In genomic region chr2:229917793-229918192, GRCh38 we compare ENCODE assay signal across 20 cellular contexts. TPM values are rescaled to one million over a fixed set of nuclear protein-coding genes. Genes with fewer than 3 reads are reported as not detected.
DNase-seq lines count a peak whose midpoint lies in the region; ATAC-seq, FAIRE-seq and TF ChIP-seq lines count a peak whose summit lies in the region.
"Had no signal": no experiment of that assay in that cellular context is flagged by ENCODE, and none has a peak within 500 bp of the region (broad histone marks: within the 10 kb centered on the region; RNA-seq: fewer than 3 reads in every experiment).

No MANE protein-coding gene starts in this region.

- no peak for TF ChIP-seq CTCF in CD4-positive, alpha-beta T cell (IDR thresholded peaks at IDR 0.05)
- TF ChIP-seq CTCF in GM12878 (IDR thresholded peaks at IDR 0.05 in 2 of 3, conservative IDR thresholded peaks at IDR 0.05 in 1 of 3; ENCODE audit: control insufficient read depth in 2 of 3, extremely low read depth in 1 of 3, insufficient read depth in 1 of 3, low read depth in 3 of 3, low read length in 3 of 3) = no peak
- no peak for TF ChIP-seq CTCF in natural killer cell (IDR thresholded peaks at IDR 0.05)
- no peak for TF ChIP-seq CTCF in osteocyte (IDR thresholded peaks at IDR 0.05)

- TF ChIP-seq POLR2A in GM12892 (IDR thresholded peaks at IDR 0.05; ENCODE audit: low read depth, low read length) = no peak
- TF ChIP-seq POLR2A in GM12878 (IDR thresholded peaks at IDR 0.05; ENCODE audit: low read depth, low read length) = no peak

- no peak overlapping the region for H3K9ac ChIP-seq in GM12878 (ENCODE audit: control insufficient read depth, insufficient read depth, low read length)

- H3K4me3 Mint-ChIP-seq in CD4-positive, alpha-beta T cell = peak overlapping the region; percentile 23
- H3K4me3 Mint-ChIP-seq in natural killer cell (no peak overlapping the region), osteocyte (ENCODE audit: unreplicated experiment) (no peak overlapping the region)

- H3K9me3 ChIP-seq in CD4-positive, alpha-beta T cell (ENCODE audit: control insufficient read depth, low read length) = no peaks in the 10 kb centered on the region
- no peaks in the 10 kb centered on the region; the same call in 2 of the 3 replicates for H3K9me3 ChIP-seq in GM12878 (replicated peaks; ENCODE audit: control insufficient read depth, insufficient read depth, low read length)
- H3K9me3 ChIP-seq: left lung, prostate gland, vagina had no signal

- H3K9me3 Mint-ChIP-seq in CD4-positive, alpha-beta T cell = no peaks in the 10 kb centered on the region
- H3K9me3 Mint-ChIP-seq in natural killer cell (no peaks in the 10 kb centered on the region), osteocyte (ENCODE audit: unreplicated experiment) (no peaks in the 10 kb centered on the region)

- peak; percentile 62 for FAIRE-seq in GM12892 (lab: Jason Lieb, UNC)
- no peak for FAIRE-seq in GM12878 (lab: Jason Lieb, UNC)

- no peak for TF ChIP-seq RAD21 in GM12878 (IDR thresholded peaks at IDR 0.05; ENCODE audit: insufficient read depth, low read depth, low read length)

- H3K4me2 ChIP-seq in GM12878 (ENCODE audit: control insufficient read depth, insufficient read depth) = 0 out of 2 replicates have a peak overlapping the region, but pooled peaks have one; percentile 2

- no peak overlapping the region for H3K27ac ChIP-seq in CD4-positive, alpha-beta T cell (ENCODE audit: low read depth, low read length)
- no peak overlapping the region for H3K27ac ChIP-seq in GM12878 (ENCODE audit: control insufficient read depth, insufficient read depth)
- H3K27ac ChIP-seq: left lung, prostate gland, skin epidermis, vagina had no signal

- CTCF ChIA-PET in CD4-positive, alpha-beta T cell (lab: Charles Lee) = no interaction called here
- CTCF ChIA-PET in GM12878 (lab: Yijun Ruan, JAX) = no interaction called here

- intact Hi-C loops in CD4-positive, alpha-beta T cell (cut with DNase I, micrococcal nuclease) = no loop called here
- intact Hi-C loops in GM12878 (cut with micrococcal nuclease; ENCODE audit: unreplicated experiment) (no loop called here), natural killer cell (cut with micrococcal nuclease) (no loop called here)

- in situ Hi-C loops in GM12878 (cut with MboI) = no loop called here

- no peak overlapping the region for H2AFZ ChIP-seq in GM12878 (ENCODE audit: control insufficient read depth, low read depth, low read length)

- peak overlapping the region; percentile 95 for H3K27ac Mint-ChIP-seq in CD4-positive, alpha-beta T cell
- H3K27ac Mint-ChIP-seq in natural killer cell (peak overlapping the region; percentile 96 to 99), osteocyte (ENCODE audit: unreplicated experiment) (no peak overlapping the region)

- SMC1A ChIA-PET in GM12878 (lab: Charles Lee; ENCODE audit: uncharacterized antibody, unreplicated experiment) = no interaction called here

- POLR2A ChIA-PET in CD4-positive, alpha-beta T cell (lab: Charles Lee) = no interaction called here
- POLR2A ChIA-PET in GM12878 (lab: Charles Lee) = no interaction called here

- H3K4me1 ChIP-seq in GM12878 (ENCODE audit: control insufficient read depth, insufficient read depth, low read length) = peaks cover 16% of the 10 kb centered on the region
- H3K4me1 ChIP-seq: prostate gland had no signal

- no peak for DNase-seq in CD4-positive, alpha-beta T cell
- DNase-seq in GM12892 (ENCODE audit: insufficient read length) (no peak), GM12878 (ENCODE audit: low read depth, low spot score) (no peak), natural killer cell (no peak), osteocyte (ENCODE audit: extremely low spot score, unreplicated experiment) (no peak), Kasumi-1 (lab: John Stamatoyannopoulos, UW) (no peak), NCI-H2107 treated with DMSO at 0.1 percent for 48 hours (lab: John Stamatoyannopoulos, UW; ENCODE audit: unreplicated experiment) (no peak)
- DNase-seq: activated effector memory CD4-positive, alpha-beta T cell treated with Interleukin-2 at 50 U/mL for 16 hours; dermis blood vessel endothelial cell; GF-D8; left lung; NCI-H1105; NCI-H2029 treated with DMSO at 0.1 percent for 48 hours; NCI-H345; stimulated activated CD4-positive, alpha-beta T cell treated with anti-CD3 and anti-CD28 coated beads, Interleukin-1b, Interleukin-23, amount 100 ng/mL, for 48 hours; T1000 had no signal

- H3K36me3 ChIP-seq in GM12878 (ENCODE audit: control insufficient read depth in 2 of 2, insufficient read depth in 2 of 2, low read length in 1 of 2) = peaks cover 2 to 6% of the 10 kb centered on the region in 2 experiments; a peak in 2 of 4 replicates
- H3K36me3 ChIP-seq: prostate gland, vagina had no signal

- peaks cover 78% of the 10 kb centered on the region for H3K4me1 Mint-ChIP-seq in CD4-positive, alpha-beta T cell (ENCODE audit: low read depth)
- H3K4me1 Mint-ChIP-seq in natural killer cell = peaks cover 63 to 69% of the 10 kb centered on the region in 2 donors
- peaks cover 49% of the 10 kb centered on the region for H3K4me1 Mint-ChIP-seq in osteocyte (ENCODE audit: unreplicated experiment)

- no peak for ATAC-seq in CD4-positive, alpha-beta T cell (ENCODE audit: poor library complexity)
- no peak for ATAC-seq in GM12878
- ATAC-seq in natural killer cell = no peak
- ATAC-seq: activated CD4-positive, CD25-positive, alpha-beta regulatory T cell treated with anti-CD3 and anti-CD28 coated beads, Interleukin-2, amount 50 U/mL, for 24 hours; left lung had no signal

- H3K79me2 ChIP-seq in GM12878 (ENCODE audit: control insufficient read depth, insufficient read depth, low read length) = peaks cover 82% of the 10 kb centered on the region

- no peaks in the 10 kb centered on the region for H3K27me3 ChIP-seq in CD4-positive, alpha-beta T cell (ENCODE audit: control insufficient read depth, insufficient read depth, low read length)
- H3K27me3 ChIP-seq in GM12878 (replicated peaks in 1 of 2; ENCODE audit: control insufficient read depth in 2 of 2, insufficient read depth in 2 of 2, low read length in 1 of 2) = no peaks in the 10 kb centered on the region
- H3K27me3 ChIP-seq: left lung, vagina had no signal

- no peak overlapping the region for H3K4me3 ChIP-seq in GM12878
- H3K4me3 ChIP-seq: left lung, prostate gland, skin epidermis, vagina had no signal

- H3K27me3 Mint-ChIP-seq in CD4-positive, alpha-beta T cell = peaks cover 5% of the 10 kb centered on the region
- H3K27me3 Mint-ChIP-seq in natural killer cell (ENCODE audit: low read depth in 2 of 2) (no peaks in the 10 kb centered on the region), osteocyte (ENCODE audit: unreplicated experiment) (no peaks in the 10 kb centered on the region)

- WGBS in GM12878 (ENCODE audit: insufficient coverage, insufficient replicate concordance, low lambda C conversion rate, missing lambda C conversion rate) = 88% methylated on average over 5 of the region's 5 CpGs

- H3K36me3 Mint-ChIP-seq in CD4-positive, alpha-beta T cell (ENCODE audit: low read depth) = peaks cover 55% of the 10 kb centered on the region
- H3K36me3 Mint-ChIP-seq in natural killer cell (no peaks in the 10 kb centered on the region), osteocyte (ENCODE audit: unreplicated experiment) (peaks cover 13% of the 10 kb centered on the region)

- RAD21 ChIA-PET in GM12878 (lab: Charles Lee; ENCODE audit: unreplicated experiment) = no interaction called here

- no TSS peak for BruUV-seq in GM12878 (replicated peaks; lab: Mats Ljungman, UMichigan)

- 0 out of 4 replicates have a peak, but pooled peaks of 1 of the 2 experiments have one; percentile 7 for TF ChIP-seq EP300 in GM12878 (IDR thresholded peaks at IDR 0.05; ENCODE audit: borderline replicate concordance in 1 of 2, control insufficient read depth in 1 of 2, low read depth in 2 of 2, low read length in 2 of 2)

- peaks cover 2% of the 10 kb centered on the region; the same call in 1 of the 2 replicates for H4K20me1 ChIP-seq in GM12878 (ENCODE audit: control insufficient read depth, insufficient read depth)

RNA-seq across cellular contexts. Expression of gene TRIP12, which starts 4.0 kb away (rescaled TPM):
- 100 to 1,000 TPM; 151 to 178 TPM for total RNA-seq in CD4-positive, alpha-beta T cell
- 77.7 TPM for polyA plus RNA-seq in GM12892 (2012; ENCODE audit: missing spikeins)
- 384 and 392 TPM in 2 replicates for total RNA-seq in GM12878 (2013; cell fraction: nucleolus; rRNA removed)
- total RNA-seq in GM12878 (2014; rRNA removed) = 108 and 122 TPM in 2 replicates
- total RNA-seq in GM12878 (2014; rRNA removed; fragmentation: Illumina TruSeq; extraction: Trizol) = 197 and 200 TPM in 2 replicates
- total RNA-seq in GM12878 (2021) = 196 and 207 TPM in 2 replicates
- 51.0 TPM for polyA plus RNA-seq in GM12878 (2011; ENCODE audit: low read depth)
- 122 and 164 TPM in 2 replicates for polyA plus RNA-seq in GM12878 (2011; rRNA removed)
- 52.6 and 69.0 TPM in 2 replicates for polyA plus RNA-seq in GM12878 (2011; cell fraction: cytosol; rRNA removed)
- 130 and 178 TPM in 2 replicates for polyA plus RNA-seq in GM12878 (2011; cell fraction: nucleus; rRNA removed)
- 62.5 and 70.7 TPM in 2 replicates for polyA plus RNA-seq in GM12878 (2012)
- polyA plus RNA-seq in GM12878 (2014; fragmentation: Illumina TruSeq; extraction: Trizol) = 144 and 154 TPM in 2 replicates
- polyA plus RNA-seq in GM12878 (2014; fragmentation: Nextera tagmentation; extraction: Ambion mirVana) = 10 to 100 TPM; 23.1 to 23.9 TPM
- 75.0 and 76.8 TPM in 2 replicates for polyA plus RNA-seq in GM12878 (2014; rRNA removed)
- polyA plus RNA-seq in GM12878 (2016; fragmentation: Nextera tagmentation; extraction: Ambion mirVana) = 10 to 100 TPM; 85.5 to 86.0 TPM
- 368 and 403 TPM in 2 replicates for polyA minus RNA-seq in GM12878 (2011; rRNA and poly(A)+ RNA removed)
- polyA minus RNA-seq in GM12878 (2011; cell fraction: cytosol; rRNA and poly(A)+ RNA removed) = 125 and 133 TPM in 2 replicates
- 186 and 316 TPM in 2 replicates for polyA minus RNA-seq in GM12878 (2011; cell fraction: nucleus; rRNA and poly(A)+ RNA removed)
- total RNA-seq in natural killer cell = 100 to 1,000 TPM; 295 to 351 (median 325) TPM
- 261 and 272 TPM in 2 replicates for total RNA-seq in osteocyte

RNA-seq across cellular contexts. Expression of gene FBXO36, which starts 4.5 kb away (rescaled TPM):
- under 1 TPM; 0.52 to 0.84 TPM for total RNA-seq in CD4-positive, alpha-beta T cell
- 1.6 TPM for polyA plus RNA-seq in GM12892 (2012; ENCODE audit: missing spikeins)
- 1.4 and 2.3 TPM in 2 replicates for total RNA-seq in GM12878 (2013; cell fraction: nucleolus; rRNA removed)
- total RNA-seq in GM12878 (2014; rRNA removed) = 1.4 and 2.1 TPM in 2 replicates
- total RNA-seq in GM12878 (2014; rRNA removed; fragmentation: Illumina TruSeq; extraction: Trizol) = 1.7 and 1.9 TPM in 2 replicates
- total RNA-seq in GM12878 (2021) = 0.82 and 1.0 TPM in 2 replicates
- polyA plus RNA-seq in GM12878 (2011; ENCODE audit: low read depth) = 0.46 TPM
- polyA plus RNA-seq in GM12878 (2011; rRNA removed) = 0.79 and 0.94 TPM in 2 replicates
- 0.43 and 0.50 TPM in 2 replicates for polyA plus RNA-seq in GM12878 (2011; cell fraction: cytosol; rRNA removed)
- 0.32 and 0.37 TPM in 2 replicates for polyA plus RNA-seq in GM12878 (2011; cell fraction: nucleus; rRNA removed)
- polyA plus RNA-seq in GM12878 (2012) = 0.32 and 0.52 TPM in 2 replicates
- 1.1 and 1.7 TPM in 2 replicates for polyA plus RNA-seq in GM12878 (2014; fragmentation: Illumina TruSeq; extraction: Trizol)
- 1 to 10 TPM; 1.7 to 2.7 TPM for polyA plus RNA-seq in GM12878 (2014; fragmentation: Nextera tagmentation; extraction: Ambion mirVana)
- polyA plus RNA-seq in GM12878 (2014; rRNA removed) = 0.95 and 1.1 TPM in 2 replicates
- 1 to 10 TPM; 1.3 to 1.4 TPM for polyA plus RNA-seq in GM12878 (2016; fragmentation: Nextera tagmentation; extraction: Ambion mirVana)
- polyA minus RNA-seq in GM12878 (2011; rRNA and poly(A)+ RNA removed) = 0.62 and 0.73 TPM in 2 replicates
- 0.40 TPM in 1 of 2 replicates, not detected in the other for polyA minus RNA-seq in GM12878 (2011; cell fraction: cytosol; rRNA and poly(A)+ RNA removed)
- polyA minus RNA-seq in GM12878 (2011; cell fraction: nucleus; rRNA and poly(A)+ RNA removed) = 0.12 TPM in 1 of 2 replicates, not detected in the other
- 1 to 10 TPM; 1.2 to 1.8 (median 1.5) TPM for total RNA-seq in natural killer cell
- total RNA-seq in osteocyte = 3.7 and 4.8 TPM in 2 replicates
